In the genomic region with DNA sequence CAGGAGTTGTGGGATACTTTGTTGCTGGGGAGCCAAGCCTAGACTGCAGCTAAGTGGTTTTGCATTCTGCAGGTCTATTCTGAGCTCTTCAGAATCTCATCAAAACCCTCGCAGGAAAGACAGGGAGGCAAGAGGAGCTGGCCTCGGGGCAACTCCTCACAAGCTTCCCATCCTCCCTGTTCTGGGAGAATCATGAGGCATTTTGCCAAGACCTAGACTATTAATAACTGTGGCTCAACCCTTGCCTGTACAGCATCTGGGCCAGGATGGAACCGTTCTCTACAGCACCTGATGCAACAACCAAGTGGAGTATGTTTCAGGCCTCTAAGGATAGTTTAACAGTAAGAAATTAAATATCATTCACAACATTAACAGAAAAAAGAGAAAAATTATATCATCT, we compare ENCODE assay signal across 16 cellular contexts. TPM values are rescaled to one million over a fixed set of nuclear protein-coding genes. Genes with fewer than 3 reads are reported as not detected.
DNase-seq lines count a peak whose midpoint lies in the region; ATAC-seq and TF ChIP-seq lines count a peak whose summit lies in the region.
"Had no signal": no experiment of that assay in that cellular context is flagged by ENCODE, and none has a peak within 500 bp of the region (broad histone marks: within the 10 kb centered on the region; RNA-seq: fewer than 3 reads in every experiment).

No MANE protein-coding gene starts in this region.

- TF ChIP-seq CTCF in breast epithelium (IDR thresholded peaks at IDR 0.05) (no peak), left ventricle myocardium inferior (IDR thresholded peaks at IDR 0.05; ENCODE audit: borderline replicate concordance) (no peak)

- H3K4me1 ChIP-seq in breast epithelium = peaks cover 0 to 5% of the 10 kb centered on the region in 2 donors
- peaks cover 33% of the 10 kb centered on the region for H3K4me1 ChIP-seq in left ventricle myocardium inferior

- H3K27me3 ChIP-seq in breast epithelium (no peaks in the 10 kb centered on the region), left ventricle myocardium inferior (ENCODE audit: low read depth) (no peaks in the 10 kb centered on the region)
- H3K27me3 ChIP-seq: Peyer's patch had no signal

- no peak for TF ChIP-seq POLR2A in breast epithelium (IDR thresholded peaks at IDR 0.05)

- H3K27ac ChIP-seq in breast epithelium = peak overlapping the region; percentile 38 to 55
- H3K27ac ChIP-seq in left ventricle myocardium inferior (replicated peaks) = peak overlapping the region; percentile 73
- H3K27ac ChIP-seq: skin epidermis had no signal

- no peak overlapping the region for H3K4me3 ChIP-seq in breast epithelium
- no peak overlapping the region for H3K4me3 ChIP-seq in left ventricle myocardium inferior
- H3K4me3 ChIP-seq: Peyer's patch, skin epidermis had no signal

- H3K36me3 ChIP-seq in breast epithelium (no peaks in the 10 kb centered on the region), left ventricle myocardium inferior (no peaks in the 10 kb centered on the region)
- H3K36me3 ChIP-seq: Peyer's patch had no signal

- H3K9me3 ChIP-seq in breast epithelium = peaks cover 0 to 3% of the 10 kb centered on the region in 2 donors
- peaks cover 9% of the 10 kb centered on the region for H3K9me3 ChIP-seq in left ventricle myocardium inferior (replicated peaks)
- H3K9me3 ChIP-seq: Peyer's patch had no signal

- DNase-seq in NCI-H1105 treated with DMSO at 0.1 percent for 48 hours (lab: John Stamatoyannopoulos, UW) (peak; percentile 8), NCI-H1105 (lab: John Stamatoyannopoulos, UW) (no peak), breast epithelium (ENCODE audit: low spot score in 2 of 2) (peak in 1 of 2 donors; percentile 31), left ventricle myocardium inferior (peak; percentile 22), superior temporal gyrus (ENCODE audit: extremely low spot score) (peak; percentile 43), GOT3 (lab: John Stamatoyannopoulos, UW) (no peak)
- DNase-seq: 8988T; activated T-cell treated with anti-CD3 and anti-CD28 coated beads, Interleukin-2, amount 50 U/mL, for 4 hours; glutamatergic neuron; MV-4-11; NCI-H446 treated with DMSO at 0.1 percent for 48 hours; Peyer's patch had no signal

- intact Hi-C loops in breast epithelium (cut with DNase I; ENCODE audit: low total_unique reads) (no loop called here), left ventricle myocardium inferior (cut with micrococcal nuclease) (no loop called here)

- no peak for ATAC-seq in GM19023 (IDR thresholded peaks at IDR 0.05; ENCODE audit: unreplicated experiment)
- ATAC-seq in HG02885 (IDR thresholded peaks at IDR 0.05; ENCODE audit: poor library complexity, unreplicated experiment) = no peak
- ATAC-seq: activated T-cell treated with anti-CD3 and anti-CD28 coated beads, Interleukin-2, amount 50 U/mL, for 4 hours had no signal

RNA-seq across cellular contexts. Expression of a gene that starts 20.2 kb away (rescaled TPM):
- 1 to 10 TPM in 1 of 3 donors, under 1 TPM in 2; 0.16 to 1.2 (median 0.33) TPM for total RNA-seq in breast epithelium
- not detected for total RNA-seq in left ventricle myocardium inferior
- total RNA-seq: activated T-cell treated with anti-CD3 and anti-CD28 coated beads, Interleukin-2, amount 50 U/mL, for 4 hours; HT1080 had no signal

RNA-seq across cellular contexts. Expression of a gene that starts 25.4 kb away (rescaled TPM):
- total RNA-seq in breast epithelium (10 to 100 TPM; 17.0 to 39.2 (median 22.1) TPM), left ventricle myocardium inferior (7.4 TPM)

Comparison
In these comparisons a context has a peak if more than half of its experiments do, and no peak if none do; other contexts are left out.
1. DNase-seq: peak in NCI-H1105 treated with DMSO at 0.1 percent for 48 hours (single experiment), left ventricle myocardium inferior (single experiment) and superior temporal gyrus (single experiment); none in NCI-H1105 (single experiment) and GOT3 (single experiment).